Comparison of ENCODE assay signal across 8 cellular contexts in the genomic region with DNA sequence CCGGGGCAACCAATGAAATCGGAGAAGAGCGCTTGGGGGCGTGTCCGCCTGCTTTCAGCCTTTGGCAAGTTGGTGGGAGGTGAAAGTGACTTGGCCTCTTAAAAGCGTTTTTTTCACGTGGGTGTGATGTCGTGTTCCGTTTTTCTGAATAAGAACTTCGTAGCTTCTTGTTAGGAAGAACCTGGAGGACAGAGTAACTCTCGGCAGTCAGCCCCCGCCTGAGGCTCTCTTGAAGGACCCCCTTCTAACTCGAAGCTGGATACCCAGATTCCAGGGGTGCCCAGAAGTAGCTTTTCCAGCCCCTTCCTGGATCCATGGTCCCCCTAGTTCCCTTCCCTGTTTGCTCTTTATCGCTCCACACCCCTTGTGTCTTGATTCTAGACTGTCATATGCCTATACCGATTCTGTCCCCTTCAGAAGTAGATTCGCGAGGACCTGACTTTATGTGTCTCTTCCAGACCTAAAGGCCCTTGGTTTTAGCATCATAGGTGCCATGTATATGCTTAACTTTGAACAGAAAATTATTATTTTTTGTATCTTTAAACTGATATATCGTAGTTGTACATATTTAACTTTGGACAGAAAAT. TPM values are rescaled to one million over a fixed set of nuclear protein-coding genes. Genes with fewer than 3 reads are reported as not detected.
DNase-seq lines count a peak whose midpoint lies in the region; ATAC-seq and TF ChIP-seq lines count a peak whose summit lies in the region.

No MANE protein-coding gene starts in this region.

- 1 to 3% methylated on average over 13 to 15 of the region's 18 CpGs for WGBS in mesodermal cell (ENCODE audit: insufficient coverage in 2 of 2), 2 experiments
- 11 to 12% methylated on average over 18 of the region's 18 CpGs for WGBS in aorta, 2 donors

- DNase-seq in caudate nucleus (lab: John Stamatoyannopoulos, UW) (peak in 1 of 61 donors; percentile 97), aorta (peak in 1 of 2 donors; percentile 96), SHP77 (lab: John Stamatoyannopoulos, UW) (no peak), epidermal melanocyte (ENCODE audit: insufficient read length, low spot score) (no peak), NOMO-1 treated with DMSO at 0.1 percent for 48 hours (lab: John Stamatoyannopoulos, UW; ENCODE audit: unreplicated experiment) (no peak)

- TF ChIP-seq CTCF in KMS-11 (conservative IDR thresholded peaks at IDR 0.05; ENCODE audit: low read depth, low read length) = no peak

- H3K4me1 ChIP-seq in BLaER1 = peaks cover 42% of the 10 kb centered on the region
- peaks cover 35% of the 10 kb centered on the region for H3K4me1 ChIP-seq in KMS-11 (ENCODE audit: low read depth, poor library complexity, severe bottlenecking)
- peaks cover 10% of the 10 kb centered on the region for H3K4me1 ChIP-seq in mesodermal cell (ENCODE audit: control insufficient read depth, insufficient read depth, low read length, poor library complexity, severe bottlenecking)
- H3K4me1 ChIP-seq in aorta (ENCODE audit: control insufficient read depth in 1 of 2, insufficient read depth in 2 of 2, low read length in 2 of 2) = peaks cover 1 to 3% of the 10 kb centered on the region in 2 donors

- H4K20me1 ChIP-seq in BLaER1 (peaks cover 38% of the 10 kb centered on the region), KMS-11 (ENCODE audit: insufficient read depth) (no peaks in the 10 kb centered on the region)

- H3K27ac ChIP-seq in BLaER1 (peak overlapping the region; percentile 74), KMS-11 (no peak overlapping the region; the same call in 1 of the 2 replicates), caudate nucleus (ENCODE audit: low read depth, low read length) (peak overlapping the region; percentile 76), mesodermal cell (ENCODE audit: low read depth, low read length, severe bottlenecking) (peak overlapping the region; percentile 95), aorta (ENCODE audit: low read depth in 1 of 2, low read length in 2 of 2) (peak overlapping the region; percentile 89 to 93)

- peak overlapping the region; percentile 63 for H3K4me3 ChIP-seq in BLaER1
- H3K4me3 ChIP-seq in KMS-11 (IDR thresholded peaks at IDR 0.05; ENCODE audit: insufficient read depth, low read depth, low read length) = no peak overlapping the region
- H3K4me3 ChIP-seq in mesodermal cell (ENCODE audit: extremely low read depth, insufficient read depth, low read length, poor library complexity, severe bottlenecking) = peak overlapping the region; percentile 93
- H3K4me3 ChIP-seq in aorta (ENCODE audit: low read length in 2 of 2) = peak overlapping the region; percentile 35 to 36

- H3K27me3 ChIP-seq in BLaER1 (no peaks in the 10 kb centered on the region), KMS-11 (ENCODE audit: insufficient read depth, low read depth) (no peaks in the 10 kb centered on the region), aorta (ENCODE audit: control insufficient read depth in 1 of 2, insufficient read depth in 2 of 2, low read length in 1 of 2) (no peaks in the 10 kb centered on the region)

- H3K4me2 ChIP-seq in BLaER1 (peak overlapping the region; percentile 91), KMS-11 (peak overlapping the region; percentile 69)

- H3K9ac ChIP-seq in BLaER1 (peak overlapping the region; percentile 64), KMS-11 (peak overlapping the region; percentile 3; the same call in 1 of the 2 replicates)

- H3K9me3 ChIP-seq in BLaER1 (no peaks in the 10 kb centered on the region), mesodermal cell (ENCODE audit: control insufficient read depth, low read length) (no peaks in the 10 kb centered on the region), aorta (ENCODE audit: control insufficient read depth, low read length) (no peaks in the 10 kb centered on the region)

- H3K36me3 ChIP-seq in BLaER1 (0 out of 2 replicates have a peak, but pooled peaks cover 16% of the 10 kb centered on the region), KMS-11 (ENCODE audit: insufficient read depth) (no peaks in the 10 kb centered on the region), mesodermal cell (ENCODE audit: control insufficient read depth, insufficient read depth, low read length) (peaks cover 12% of the 10 kb centered on the region), aorta (ENCODE audit: control insufficient read depth in 1 of 2, insufficient read depth in 2 of 2, low read length in 1 of 2) (no peaks in the 10 kb centered on the region)

- H3K79me2 ChIP-seq in KMS-11 (ENCODE audit: insufficient read depth, low read depth) = peaks cover 36% of the 10 kb centered on the region

- intact Hi-C loops in aorta (cut with DNase I) = loop anchor here in 1 of 2 donors (1.0 to 5.0 kb wide), 2 partner anchors 53 to 64 kb away; a partner anchor contains a TSS

- H2AFZ ChIP-seq in KMS-11 (ENCODE audit: low read depth) = peak overlapping the region; percentile 81

- ATAC-seq in aorta (ENCODE audit: low FRiP score) = no peak

RNA-seq across cellular contexts. Expression of a gene that starts 0.9 kb away (rescaled TPM):
- polyA plus RNA-seq in mesodermal cell (2013, experiment 1 of 2) = 43.5 TPM
- 40.8 TPM for polyA plus RNA-seq in mesodermal cell (2013, experiment 2 of 2)
- 10 to 100 TPM; 40.4 to 42.4 TPM for total RNA-seq in aorta
- 10 to 100 TPM; 15.0 to 19.5 TPM for polyA plus RNA-seq in aorta

RNA-seq across cellular contexts. Expression of a gene that starts 52.3 kb away (rescaled TPM):
- polyA plus RNA-seq in mesodermal cell (2013, experiment 1 of 2) = 28.0 TPM
- polyA plus RNA-seq in mesodermal cell (2013, experiment 2 of 2) = 26.6 TPM
- total RNA-seq in aorta = 10 to 100 TPM; 23.7 to 29.6 TPM
- polyA plus RNA-seq in aorta = 1 to 10 TPM; 8.2 to 9.6 TPM
